ENCODE assay signal across 9 cellular contexts in the genomic region with DNA sequence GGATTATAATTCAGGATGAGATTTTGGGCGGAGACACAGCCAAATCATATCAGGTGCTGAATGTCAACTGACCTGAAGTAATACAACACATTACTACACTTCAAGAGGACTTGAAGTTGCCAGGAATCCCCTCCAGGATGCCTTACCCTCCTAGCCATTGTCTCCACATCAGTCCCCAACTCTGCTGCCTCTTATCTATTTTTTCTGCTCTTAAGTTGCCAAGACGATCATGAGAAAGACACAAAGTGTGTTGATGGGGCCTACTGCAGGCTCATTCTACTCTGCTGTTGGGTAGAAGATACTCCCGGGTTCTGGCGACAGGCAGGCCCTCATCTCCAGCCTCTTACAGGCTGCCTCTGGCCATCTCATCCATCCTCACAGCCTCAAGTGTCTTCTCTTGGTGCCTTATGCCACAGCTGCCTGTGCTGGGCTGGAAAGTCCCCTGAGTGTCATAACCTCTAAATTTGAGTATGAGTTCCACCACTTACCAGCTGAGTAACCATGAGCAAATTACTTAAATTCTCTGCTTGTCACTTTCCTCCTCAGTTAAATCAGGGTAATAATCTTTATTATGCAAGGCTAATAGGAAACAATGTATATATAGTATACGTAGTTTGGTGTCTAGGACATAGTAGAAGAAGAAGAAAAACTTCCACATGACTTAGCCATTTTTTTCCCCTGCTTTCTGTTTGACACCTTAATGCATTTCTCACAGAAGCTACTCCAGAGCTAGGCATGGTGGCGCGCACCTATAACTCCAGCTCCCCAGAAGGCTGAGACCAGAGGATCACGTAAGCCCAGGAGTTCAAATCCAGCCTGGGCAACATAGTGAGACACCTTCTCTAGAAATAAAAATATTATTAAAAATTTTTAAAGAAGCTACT.
DNase-seq lines count a peak whose midpoint lies in the region; ATAC-seq and TF ChIP-seq lines count a peak whose summit lies in the region.
"Had no signal": no experiment of that assay in that cellular context is flagged by ENCODE, and none has a peak within 500 bp of the region (broad histone marks: within the 10 kb centered on the region; RNA-seq: fewer than 3 reads in every experiment).

No MANE protein-coding gene starts in this region.

- no peaks in the 10 kb centered on the region for H3K9me3 Mint-ChIP-seq in immature natural killer cell

- peaks cover 0 to 2% (median 1%) of the 10 kb centered on the region in 3 donors for H3K27me3 Mint-ChIP-seq in immature natural killer cell (ENCODE audit: low read depth in 3 of 3)

- TF ChIP-seq CTCF in GM20000 (IDR thresholded peaks at IDR 0.05; ENCODE audit: extremely low read depth, missing control alignments), result no peak

- no peaks in the 10 kb centered on the region for H3K4me1 Mint-ChIP-seq in immature natural killer cell

- DNase-seq in GM20000 (ENCODE audit: low spot score) (peak; percentile 66), germinal center (ENCODE audit: low spot score) (peak; percentile 56), immature natural killer cell (no peak), cortex of kidney (lab: John Stamatoyannopoulos, UW) (no peak), NCI-H187 (lab: John Stamatoyannopoulos, UW) (no peak), NCI-H1105 treated with DMSO at 0.1 percent for 48 hours (lab: John Stamatoyannopoulos, UW) (no peak)
- DNase-seq: islet precursor cell had no signal

- no peak overlapping the region for H3K4me3 Mint-ChIP-seq in immature natural killer cell

- no peak overlapping the region for H3K27ac Mint-ChIP-seq in immature natural killer cell

- ATAC-seq in GM18519 (IDR thresholded peaks at IDR 0.05; ENCODE audit: low FRiP score, unreplicated experiment), result peak; percentile 98
- peak; percentile 94 for ATAC-seq in HG03139 (IDR thresholded peaks at IDR 0.05; ENCODE audit: unreplicated experiment)

- H3K36me3 Mint-ChIP-seq in immature natural killer cell, result no peaks in the 10 kb centered on the region

Comparison
In these comparisons a context has a peak if more than half of its experiments do, and no peak if none do; other contexts are left out.
1. DNase-seq: peak in GM20000 (single experiment) and germinal center (single experiment); none in immature natural killer cell (0 of 3), cortex of kidney (single experiment), NCI-H187 (0 of 2) and NCI-H1105 treated with DMSO at 0.1 percent for 48 hours (single experiment).